Comparison of ENCODE assay signal across 16 cellular contexts in genomic region chr22:43475549-43476076, GRCh38.
A peak's percentile ranks its signal among the peaks of the same experiment; 100 is the strongest.
DNase-seq lines count a peak whose midpoint lies in the region; ATAC-seq, FAIRE-seq and TF ChIP-seq lines count a peak whose summit lies in the region.
"Had no signal": no experiment of that assay in that cellular context is flagged by ENCODE, and none has a peak within 500 bp of the region (broad histone marks: within the 10 kb centered on the region; RNA-seq: fewer than 3 reads in every experiment).

No MANE protein-coding gene starts in this region.

- CTCF ChIA-PET in HEK293 (lab: Yijun Ruan, JAX) = no interaction called here

- H3K27ac ChIP-seq in HEK293 (ENCODE audit: extremely low read depth, low read depth, low read length) = no peak overlapping the region

- no peaks in the 10 kb centered on the region for H3K4me1 ChIP-seq in HEK293 (ENCODE audit: control insufficient read depth, insufficient read depth, low read length)
- H3K4me1 ChIP-seq: HAP-1 had no signal

- H3K27me3 ChIP-seq in bronchial epithelial cell (ENCODE audit: control insufficient read depth, insufficient read depth, low read length) = no peaks in the 10 kb centered on the region

- DNase-seq in HTR-8/SVneo (ENCODE audit: insufficient read length, low spot score) = no peak
- DNase-seq in bronchial epithelial cell (ENCODE audit: low read depth) = no peak
- no peak for DNase-seq in urothelium cell line (ENCODE audit: low spot score)
- DNase-seq in hippocampal formation (lab: John Stamatoyannopoulos, UW) = no peak
- DNase-seq: C1 segment of cervical spinal cord; Calu3; CD4-positive, alpha-beta memory T cell; DND-41 had no signal

- FAIRE-seq in HTR-8/SVneo (lab: Jason Lieb, UNC) (peak; percentile 98), bronchial epithelial cell (lab: Jason Lieb, UNC) (peak; percentile 90), urothelium cell line (lab: Jason Lieb, UNC) (peak; percentile 100)
- FAIRE-seq: G401.6, GM19239, H54 had no signal

- ATAC-seq in HG02885 (IDR thresholded peaks at IDR 0.05; ENCODE audit: poor library complexity, unreplicated experiment) (no peak), GM21360 (IDR thresholded peaks at IDR 0.05; ENCODE audit: unreplicated experiment) (no peak)

- no peak overlapping the region for H3K4me3 ChIP-seq in HEK293 (ENCODE audit: low read depth, low read length)
- no peak overlapping the region for H3K4me3 ChIP-seq in bronchial epithelial cell (ENCODE audit: low read depth, low read length)
- H3K4me3 ChIP-seq: GM23338, HAP-1 had no signal

- no peaks in the 10 kb centered on the region for H3K9me3 ChIP-seq in HEK293 (ENCODE audit: control insufficient read depth, insufficient read depth, low read depth, low read length)
- H3K9me3 ChIP-seq: HAP-1 had no signal

- H3K36me3 ChIP-seq in HEK293 (ENCODE audit: control insufficient read depth in 2 of 2, insufficient read depth in 1 of 2, low read length in 2 of 2) (no peaks in the 10 kb centered on the region), bronchial epithelial cell (ENCODE audit: control insufficient read depth, insufficient read depth, low read length) (no peaks in the 10 kb centered on the region)
- H3K36me3 ChIP-seq: HAP-1 had no signal

- POLR2A ChIA-PET in HEK293 (lab: Yijun Ruan, JAX) = no interaction called here

- TF ChIP-seq CTCF in HEK293 (tag by site-specific recombination; IDR thresholded peaks at IDR 0.05) (no peak), bronchial epithelial cell (IDR thresholded peaks at IDR 0.05; ENCODE audit: insufficient read depth, low read length, severe bottlenecking) (no peak)

TF ChIP-seq in HEK293, 187 proteins besides CTCF, POLR2A, EP300 and RAD21 (continues in another document):
- no peak for TF ChIP-seq TRIM28 (IDR thresholded peaks at IDR 0.05; ENCODE audit: borderline replicate concordance, low read length)
- peak; percentile 85 for TF ChIP-seq ZNF148 (tag by site-specific recombination; IDR thresholded peaks at IDR 0.05; ENCODE audit: borderline replicate concordance)
- no peak for TF ChIP-seq ZNF341 (tag by site-specific recombination; IDR thresholded peaks at IDR 0.05; ENCODE audit: low read depth)
- TF ChIP-seq ZNF777 (tag by site-specific recombination; IDR thresholded peaks at IDR 0.05; ENCODE audit: borderline replicate concordance) = no peak
- TF ChIP-seq ZIC2 (tag by site-specific recombination; IDR thresholded peaks at IDR 0.05) = no peak
- TF ChIP-seq ZNF521 (tag by site-specific recombination; IDR thresholded peaks at IDR 0.05) = peak; percentile 69; the same call in 1 of the 2 replicates
- no peak for TF ChIP-seq ZSCAN23 (tag by site-specific recombination; IDR thresholded peaks at IDR 0.05)
- no peak for TF ChIP-seq ZNF132 (tag by site-specific recombination; IDR thresholded peaks at IDR 0.05; ENCODE audit: borderline replicate concordance)
- TF ChIP-seq ZNF433 (tag by site-specific recombination; IDR thresholded peaks at IDR 0.05; ENCODE audit: low read depth) = no peak
- no peak for TF ChIP-seq ZNF239 (tag by site-specific recombination; IDR thresholded peaks at IDR 0.05)
- TF ChIP-seq WT1 (tag by site-specific recombination; IDR thresholded peaks at IDR 0.05) = no peak
- TF ChIP-seq ZBTB8A (tag by site-specific recombination; IDR thresholded peaks at IDR 0.05) = no peak
- no peak for TF ChIP-seq ZBTB17 (tag by site-specific recombination; IDR thresholded peaks at IDR 0.05)
- no peak for TF ChIP-seq ZNF645 (tag by site-specific recombination; IDR thresholded peaks at IDR 0.05)
- no peak for TF ChIP-seq ZNF23 (tag by site-specific recombination; IDR thresholded peaks at IDR 0.05; ENCODE audit: borderline replicate concordance)
- TF ChIP-seq ZEB2 (tag by site-specific recombination; IDR thresholded peaks at IDR 0.05) = no peak
- TF ChIP-seq ZNF302 (tag by site-specific recombination; IDR thresholded peaks at IDR 0.05; ENCODE audit: low read depth) = no peak
- TF ChIP-seq ZNF311 (tag by site-specific recombination; IDR thresholded peaks at IDR 0.05; ENCODE audit: borderline replicate concordance) = peak; percentile 90; the same call in 1 of the 2 replicates
- TF ChIP-seq SALL2 (tag by site-specific recombination; IDR thresholded peaks at IDR 0.05; ENCODE audit: borderline replicate concordance) = 0 out of 2 replicates have a peak, but pooled peaks have one; percentile 71
- TF ChIP-seq ZNF473 (tag by site-specific recombination; IDR thresholded peaks at IDR 0.05) = no peak
- TF ChIP-seq ZNF426 (tag by site-specific recombination; IDR thresholded peaks at IDR 0.05) = no peak
- TF ChIP-seq ZNF138 (tag by site-specific recombination; IDR thresholded peaks at IDR 0.05; ENCODE audit: borderline replicate concordance) = no peak
- no peak for TF ChIP-seq IKZF3 (tag by site-specific recombination; IDR thresholded peaks at IDR 0.05)
- 0 out of 2 replicates have a peak, but pooled peaks have one; percentile 52 for TF ChIP-seq ZNF114 (tag by site-specific recombination; IDR thresholded peaks at IDR 0.05)
- no peak for TF ChIP-seq ZBTB11 (tag by site-specific recombination; conservative IDR thresholded peaks at IDR 0.05; ENCODE audit: low read depth)
- no peak for TF ChIP-seq ZNF280C (tag by site-specific recombination; IDR thresholded peaks at IDR 0.05)
- no peak for TF ChIP-seq HOXD13 (CRISPR knock-in tag; IDR thresholded peaks at IDR 0.05; ENCODE audit: borderline replicate concordance)
